17 cellular contexts compared by ENCODE assay signal in genomic region chr5:62296998-62297397, GRCh38. TPM values are rescaled to one million over a fixed set of nuclear protein-coding genes. Genes with fewer than 3 reads are reported as not detected.
DNase-seq lines count a peak whose midpoint lies in the region; ATAC-seq and TF ChIP-seq lines count a peak whose summit lies in the region.
"Had no signal": no experiment of that assay in that cellular context is flagged by ENCODE, and none has a peak within 500 bp of the region (broad histone marks: within the 10 kb centered on the region; RNA-seq: fewer than 3 reads in every experiment).

No MANE protein-coding gene starts in this region.

- intact Hi-C loops in CD4-positive, alpha-beta T cell (cut with DNase I, micrococcal nuclease) = no loop called here
- intact Hi-C loops in activated CD4-positive, alpha-beta memory T cell treated with anti-CD3 and anti-CD28 coated beads for 36 hours (cut with micrococcal nuclease) = no loop called here

- H3K36me3 Mint-ChIP-seq in CD4-positive, alpha-beta T cell (ENCODE audit: low read depth) = no peaks in the 10 kb centered on the region
- H3K36me3 Mint-ChIP-seq in activated CD4-positive, alpha-beta memory T cell treated with anti-CD3 and anti-CD28 coated beads for 36 hours = peaks cover 8% of the 10 kb centered on the region
- H3K36me3 Mint-ChIP-seq in central memory CD8-positive, alpha-beta T cell (ENCODE audit: insufficient read depth) = peaks cover 3% of the 10 kb centered on the region
- H3K36me3 Mint-ChIP-seq: brain, natural killer cell had no signal

- peaks cover 78% of the 10 kb centered on the region for H3K4me1 Mint-ChIP-seq in CD4-positive, alpha-beta T cell (ENCODE audit: low read depth)
- peaks cover 62% of the 10 kb centered on the region for H3K4me1 Mint-ChIP-seq in activated CD4-positive, alpha-beta memory T cell treated with anti-CD3 and anti-CD28 coated beads for 36 hours (ENCODE audit: low read depth)
- H3K4me1 Mint-ChIP-seq in central memory CD8-positive, alpha-beta T cell = peaks cover 67% of the 10 kb centered on the region
- H3K4me1 Mint-ChIP-seq: brain had no signal

- H3K9me3 Mint-ChIP-seq in CD4-positive, alpha-beta T cell = no peaks in the 10 kb centered on the region
- H3K9me3 Mint-ChIP-seq in activated CD4-positive, alpha-beta memory T cell treated with anti-CD3 and anti-CD28 coated beads for 36 hours = peaks cover 6% of the 10 kb centered on the region
- no peaks in the 10 kb centered on the region for H3K9me3 Mint-ChIP-seq in central memory CD8-positive, alpha-beta T cell
- H3K9me3 Mint-ChIP-seq: natural killer cell had no signal

- H3K27me3 Mint-ChIP-seq in CD4-positive, alpha-beta T cell = no peaks in the 10 kb centered on the region
- no peaks in the 10 kb centered on the region for H3K27me3 Mint-ChIP-seq in activated CD4-positive, alpha-beta memory T cell treated with anti-CD3 and anti-CD28 coated beads for 36 hours
- H3K27me3 Mint-ChIP-seq in central memory CD8-positive, alpha-beta T cell = no peaks in the 10 kb centered on the region
- H3K27me3 Mint-ChIP-seq: progenitor cell of endocrine pancreas had no signal

- POLR2A ChIA-PET in CD4-positive, alpha-beta T cell (lab: Charles Lee) = interaction anchor here (0.7 to 3.5 kb wide), 9 partner anchors 9 to 107 kb away, joined by 3 to 61 read pairs (median 4); partner anchors contain the start of genes DIMT1 and KIF2A
- POLR2A ChIA-PET in activated CD4-positive, alpha-beta memory T cell treated with anti-CD3 and anti-CD28 coated beads for 36 hours (lab: Charles Lee) = interaction anchor here (0.5 to 2.3 kb wide), 4 partner anchors 9 to 55 kb away, joined by 3 to 10 read pairs (median 6); partner anchors contain the start of gene KIF2A

- DNase-seq in CD4-positive, alpha-beta T cell = no peak
- no peak for DNase-seq in activated CD4-positive, alpha-beta memory T cell treated with anti-CD3 and anti-CD28 coated beads for 36 hours
- DNase-seq in central memory CD8-positive, alpha-beta T cell (ENCODE audit: low spot score in 2 of 2) = no peak
- no peak for DNase-seq in hypothalamus (lab: John Stamatoyannopoulos, UW)
- DNase-seq: activated gamma-delta T cell; hippocampal formation; natural killer cell; NCI-H2029 treated with DMSO at 0.1 percent for 48 hours; stimulated activated CD4-positive, alpha-beta T cell treated with anti-CD3 and anti-CD28 coated beads, Interleukin-4, amount 100 ng/mL, for 24 hours had no signal

- ATAC-seq in CD4-positive, alpha-beta T cell (ENCODE audit: poor library complexity) = peak; percentile 10
- peak; percentile 47 for ATAC-seq in GM21576 (IDR thresholded peaks at IDR 0.05; ENCODE audit: unreplicated experiment)
- ATAC-seq in central memory CD8-positive, alpha-beta T cell (replicated peaks; ENCODE audit: extremely low read depth, poor library complexity, severe bottlenecking) = peak; percentile 62
- no peak for ATAC-seq in HG02678 (IDR thresholded peaks at IDR 0.05; ENCODE audit: unreplicated experiment)
- ATAC-seq in GM19397 (IDR thresholded peaks at IDR 0.05; ENCODE audit: unreplicated experiment) = no peak

- CTCF ChIA-PET in CD4-positive, alpha-beta T cell (lab: Charles Lee) = interaction anchor here (1.9 kb wide), 1 partner anchor 9 kb away, joined by 4 read pairs; the partner anchor contains the start of gene KIF2A
- CTCF ChIA-PET in activated CD4-positive, alpha-beta memory T cell treated with anti-CD3 and anti-CD28 coated beads for 36 hours (lab: Charles Lee) = interaction anchor here (0.9 to 2.6 kb wide), 6 partner anchors 9 to 107 kb away, joined by 3 to 10 read pairs (median 5); partner anchors contain the start of genes DIMT1 and KIF2A

- peak overlapping the region; percentile 72 for H3K4me3 Mint-ChIP-seq in CD4-positive, alpha-beta T cell
- H3K4me3 Mint-ChIP-seq in activated CD4-positive, alpha-beta memory T cell treated with anti-CD3 and anti-CD28 coated beads for 36 hours = peak overlapping the region; percentile 18
- H3K4me3 Mint-ChIP-seq in central memory CD8-positive, alpha-beta T cell = peak overlapping the region; percentile 60
- H3K4me3 Mint-ChIP-seq: brain; dendritic cell treated with granulocyte-macrophage colony-stimulating factor and Interleukin-4, amounts not matched to agents 40 ng/mL and 50 ng/mL, for 4 days; natural killer cell had no signal

- no peaks in the 10 kb centered on the region for H3K9me3 ChIP-seq in CD4-positive, alpha-beta T cell (ENCODE audit: control insufficient read depth, low read length)
- H3K9me3 ChIP-seq: vagina had no signal

- H3K27ac ChIP-seq in CD4-positive, alpha-beta T cell (ENCODE audit: low read depth, low read length) = no peak overlapping the region
- H3K27ac ChIP-seq: vagina, VCaP had no signal

- TF ChIP-seq CTCF in CD4-positive, alpha-beta T cell (IDR thresholded peaks at IDR 0.05) = no peak

- H3K27ac Mint-ChIP-seq in CD4-positive, alpha-beta T cell = peak overlapping the region; percentile 88
- peak overlapping the region; percentile 79 for H3K27ac Mint-ChIP-seq in activated CD4-positive, alpha-beta memory T cell treated with anti-CD3 and anti-CD28 coated beads for 36 hours
- H3K27ac Mint-ChIP-seq in central memory CD8-positive, alpha-beta T cell (ENCODE audit: low read depth) = peak overlapping the region; percentile 77
- H3K27ac Mint-ChIP-seq: brain; dendritic cell treated with granulocyte-macrophage colony-stimulating factor and Interleukin-4, amounts not matched to agents 40 ng/mL and 50 ng/mL, for 4 days; natural killer cell; progenitor cell of endocrine pancreas had no signal

- H3K27me3 ChIP-seq in CD4-positive, alpha-beta T cell (ENCODE audit: control insufficient read depth, insufficient read depth, low read length) = no peaks in the 10 kb centered on the region
- H3K27me3 ChIP-seq: vagina had no signal

RNA-seq across cellular contexts. Expression of gene KIF2A, which starts 9.0 kb away (rescaled TPM):
- 10 to 100 TPM; 78.4 to 81.8 TPM for total RNA-seq in CD4-positive, alpha-beta T cell
- total RNA-seq in activated CD4-positive, alpha-beta memory T cell treated with anti-CD3 and anti-CD28 coated beads for 36 hours = 100 to 1,000 TPM; 209 TPM

Comparison
In these comparisons a context has a peak if more than half of its experiments do, and no peak if none do; other contexts are left out.
1. ATAC-seq: peak in CD4-positive, alpha-beta T cell (single experiment), GM21576 (single experiment) and central memory CD8-positive, alpha-beta T cell (single experiment); none in HG02678 (single experiment) and GM19397 (single experiment).
2. H3K4me3 Mint-ChIP-seq: peak in every context shown above with its lines; median percentile 72 in CD4-positive, alpha-beta T cell; 60 in central memory CD8-positive, alpha-beta T cell; 18 in activated CD4-positive, alpha-beta memory T cell treated with anti-CD3 and anti-CD28 coated beads for 36 hours.
3. Peak in every context shown above with its lines, with median percentiles within 50 percentile points of each other: H3K27ac Mint-ChIP-seq.